ENCODE assay signal across 1 cellular context in genomic region chr1:31927661-31927980, GRCh38.
TF ChIP-seq lines count a peak whose summit lies in the region.

No MANE protein-coding gene starts in this region.

TF ChIP-seq in K562, 482 proteins besides CTCF, POLR2A, EP300 and RAD21 (continues in another document):
- 0 out of 2 replicates have a peak, but pooled peaks have one; percentile 2 for TF ChIP-seq NCOA6 (IDR thresholded peaks at IDR 0.05)
- TF ChIP-seq CCAR2 (IDR thresholded peaks at IDR 0.05; ENCODE audit: low read depth, low read length) = no peak
- TF ChIP-seq SIX5 (IDR thresholded peaks at IDR 0.05; ENCODE audit: borderline replicate concordance in 1 of 2, insufficient read depth in 1 of 2, low read depth in 1 of 2, low read length in 2 of 2) = no peak
- no peak for TF ChIP-seq BACH1 (tag; IDR thresholded peaks at IDR 0.05)
- no peak for TF ChIP-seq ZNF146 (CRISPR knock-in tag; IDR thresholded peaks at IDR 0.05; ENCODE audit: unreplicated experiment)
- no peak for TF ChIP-seq ELK3 (CRISPR knock-in tag; IDR thresholded peaks at IDR 0.05)
- TF ChIP-seq MXI1 (IDR thresholded peaks at IDR 0.05; ENCODE audit: low read depth, low read length) = no peak
- no peak for TF ChIP-seq HMG20A (CRISPR knock-in tag; conservative IDR thresholded peaks at IDR 0.05)
- TF ChIP-seq ZNF316 (IDR thresholded peaks at IDR 0.05) = no peak
- TF ChIP-seq DDX20 (tag; IDR thresholded peaks at IDR 0.05; ENCODE audit: low read depth) = no peak
- peak; percentile 52 for TF ChIP-seq JUND (IDR thresholded peaks at IDR 0.05; ENCODE audit: borderline replicate concordance, low read depth, low read length)
- no peak for TF ChIP-seq JUND (tag; IDR thresholded peaks at IDR 0.05; ENCODE audit: borderline replicate concordance, low read depth, low read length)
- TF ChIP-seq SMARCB1 (IDR thresholded peaks at IDR 0.05; ENCODE audit: insufficient read length, low read depth) = peak; percentile 97
- TF ChIP-seq BHLHE40 (IDR thresholded peaks at IDR 0.05; ENCODE audit: low read length) = no peak
- peak; percentile 32 for TF ChIP-seq FUS (optimal IDR thresholded peaks at IDR 0.05; ENCODE audit: low read depth, low read length)
- no peak for TF ChIP-seq ZNF445 (CRISPR knock-in tag; IDR thresholded peaks at IDR 0.05; ENCODE audit: low read depth)
- TF ChIP-seq CHAMP1 (IDR thresholded peaks at IDR 0.05) = 0 out of 2 replicates have a peak, but pooled peaks have one; percentile 38
- no peak for TF ChIP-seq FIP1L1 (IDR thresholded peaks at IDR 0.05; ENCODE audit: low read depth, low read length, poor library complexity, severe bottlenecking)
- TF ChIP-seq FOS (IDR thresholded peaks at IDR 0.05; ENCODE audit: extremely low read depth, insufficient read length) = no peak
- no peak for TF ChIP-seq YBX1 (IDR thresholded peaks at IDR 0.05)
- no peak for TF ChIP-seq ZNF398 (CRISPR knock-in tag; IDR thresholded peaks at IDR 0.05)
- TF ChIP-seq HDAC1 (IDR thresholded peaks at IDR 0.05) = no peak
- no peak for TF ChIP-seq ZNF551 (CRISPR knock-in tag; IDR thresholded peaks at IDR 0.05)
- TF ChIP-seq MYC (IDR thresholded peaks at IDR 0.05; ENCODE audit: low read depth, low read length) = no peak
- no peak for TF ChIP-seq MYC (CRISPR knock-in tag; IDR thresholded peaks at IDR 0.05; ENCODE audit: borderline replicate concordance, low read depth)
- no peak for TF ChIP-seq BRF2 (IDR thresholded peaks at IDR 0.05; ENCODE audit: borderline replicate concordance, insufficient read depth, insufficient read length)
- no peak for TF ChIP-seq RREB1 (CRISPR knock-in tag; IDR thresholded peaks at IDR 0.05)
- no peak for TF ChIP-seq MCM5 (IDR thresholded peaks at IDR 0.05; ENCODE audit: low read depth)
- TF ChIP-seq PHTF2 (CRISPR knock-in tag; IDR thresholded peaks at IDR 0.05) = no peak
- TF ChIP-seq RBM17 (IDR thresholded peaks at IDR 0.05; ENCODE audit: borderline replicate concordance, low read depth, low read length) = no peak
- no peak for TF ChIP-seq ETS1 (conservative IDR thresholded peaks at IDR 0.05; ENCODE audit: control insufficient read depth, low read depth, low read length)
- TF ChIP-seq ZNF212 (CRISPR knock-in tag; IDR thresholded peaks at IDR 0.05) = no peak
- no peak for TF ChIP-seq ZNF695 (CRISPR knock-in tag; IDR thresholded peaks at IDR 0.05)
- TF ChIP-seq PTTG1 (tag; IDR thresholded peaks at IDR 0.05; ENCODE audit: low read depth) = no peak
- no peak for TF ChIP-seq TCF3 (CRISPR knock-in tag; IDR thresholded peaks at IDR 0.05)
- no peak for TF ChIP-seq ELF1 (tag; IDR thresholded peaks at IDR 0.05)
- TF ChIP-seq ZNF511 (CRISPR knock-in tag; IDR thresholded peaks at IDR 0.05) = no peak
- TF ChIP-seq HES1 (IDR thresholded peaks at IDR 0.05; ENCODE audit: low read depth) = no peak
- TF ChIP-seq USF2 (CRISPR knock-in tag; IDR thresholded peaks at IDR 0.05) = no peak
- no peak for TF ChIP-seq RB1 (IDR thresholded peaks at IDR 0.05; ENCODE audit: low read depth)
- no peak for TF ChIP-seq IRF9 (tag; IDR thresholded peaks at IDR 0.05)
- TF ChIP-seq ARID4B (CRISPR knock-in tag; IDR thresholded peaks at IDR 0.05) = no peak
